Comparison of ENCODE assay signal across 15 cellular contexts in the genomic region with DNA sequence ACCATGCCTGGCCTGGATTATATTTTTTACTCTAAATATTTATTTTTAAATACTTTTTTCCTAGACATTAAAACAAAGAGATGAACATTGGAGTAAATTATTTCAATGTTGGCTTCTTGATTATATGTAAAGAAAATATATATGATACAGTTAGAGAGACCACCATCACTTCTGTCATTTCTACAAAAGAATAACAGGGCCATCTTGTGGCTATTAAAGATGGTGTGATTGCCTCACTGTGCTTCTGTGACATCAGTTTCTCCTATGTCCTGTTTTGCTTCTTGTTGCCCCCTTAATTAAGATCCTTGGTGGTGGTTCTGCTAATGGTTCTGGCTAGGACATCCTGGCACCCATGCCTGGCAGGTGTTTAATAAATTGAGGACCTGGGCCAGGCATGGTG. TPM values are rescaled to one million over a fixed set of nuclear protein-coding genes. Genes with fewer than 3 reads are reported as not detected.
DNase-seq lines count a peak whose midpoint lies in the region; ATAC-seq and TF ChIP-seq lines count a peak whose summit lies in the region.
"Had no signal": no experiment of that assay in that cellular context is flagged by ENCODE, and none has a peak within 500 bp of the region (broad histone marks: within the 10 kb centered on the region; RNA-seq: fewer than 3 reads in every experiment).

No MANE protein-coding gene starts in this region.

- no peak overlapping the region for H2BK120ac ChIP-seq in IMR-90 (ENCODE audit: low read depth, low read length)

- CTCF ChIA-PET in activated CD8-positive, alpha-beta T cell treated with anti-CD3 and anti-CD28 coated beads for 36 hours (lab: Charles Lee): interaction anchor here (1.0 to 17.6 kb wide), 6 partner anchors 8 to 138 kb away, joined by 3 to 592 read pairs (median 6); partner anchors contain the start of gene GNPDA1
- CTCF ChIA-PET in activated CD8-positive, alpha-beta T cell treated with anti-CD3 and anti-CD28 coated beads, Interleukin-2, amount 10 ng/mL, durations not matched to agents 7 days and 5 days (lab: Charles Lee): interaction anchor here (2.9 to 14.0 kb wide), 4 partner anchors 127 to 171 kb away, joined by 11 to 257 read pairs (median 142); partner anchors contain the start of genes GNPDA1 and RNF14
- CTCF ChIA-PET in IMR-90 (lab: Yijun Ruan, JAX): no interaction called here

- H4K5ac ChIP-seq in IMR-90 (ENCODE audit: low read depth, low read length): no peak overlapping the region

- no peak overlapping the region for H3K56ac ChIP-seq in IMR-90 (ENCODE audit: extremely low read depth, insufficient read depth, low read length)

- H3K4me1 ChIP-seq in IMR-90 (ENCODE audit: control insufficient read depth, insufficient read depth, low read length): no peaks in the 10 kb centered on the region
- H3K4me1 ChIP-seq: colonic mucosa, esophagus squamous epithelium had no signal

- TF ChIP-seq RAD21 in IMR-90 (IDR thresholded peaks at IDR 0.05; ENCODE audit: low read length): no peak

- no peak overlapping the region for H4K8ac ChIP-seq in IMR-90 (ENCODE audit: low read depth in 2 of 2, low read length in 2 of 2)

- H3K4me3 ChIP-seq in IMR-90 (ENCODE audit: insufficient read depth, low read depth, low read length): no peak overlapping the region
- H3K4me3 ChIP-seq: colonic mucosa, esophagus squamous epithelium, thoracic aorta had no signal

- no peak overlapping the region for H3K4me2 ChIP-seq in IMR-90 (ENCODE audit: low read depth, low read length)

- H3K27ac ChIP-seq in IMR-90 (ENCODE audit: insufficient read depth, low read length): no peak overlapping the region
- H3K27ac ChIP-seq: colonic mucosa, esophagus squamous epithelium, thoracic aorta had no signal

- no peak overlapping the region for H2AFZ ChIP-seq in IMR-90 (replicated peaks; ENCODE audit: low read length, poor library complexity)

- H3K9me3 ChIP-seq in IMR-90 (ENCODE audit: control insufficient read depth, insufficient read depth, low read length): no peaks in the 10 kb centered on the region
- no peaks in the 10 kb centered on the region for H3K9me3 ChIP-seq in T-helper 17 cell (ENCODE audit: control insufficient read depth, low read length, poor library complexity, severe bottlenecking)
- H3K9me3 ChIP-seq: colonic mucosa, esophagus squamous epithelium, thoracic aorta had no signal

- H3K36me3 Mint-ChIP-seq in activated CD8-positive, alpha-beta T cell treated with anti-CD3 and anti-CD28 coated beads for 36 hours (ENCODE audit: low read depth): peaks cover 34% of the 10 kb centered on the region
- H3K36me3 Mint-ChIP-seq in activated CD8-positive, alpha-beta T cell treated with anti-CD3 and anti-CD28 coated beads, Interleukin-2, amount 10 ng/mL, durations not matched to agents 7 days and 5 days (ENCODE audit: low read depth): peaks cover 28% of the 10 kb centered on the region
- H3K36me3 Mint-ChIP-seq in T-helper 17 cell (ENCODE audit: low read depth) (peaks cover 2% of the 10 kb centered on the region), neural crest cell (ENCODE audit: low read depth) (peaks cover 2% of the 10 kb centered on the region)

- H2BK20ac ChIP-seq in IMR-90 (ENCODE audit: low read depth, low read length): no peak overlapping the region

- no peaks in the 10 kb centered on the region for H3K9me1 ChIP-seq in IMR-90 (ENCODE audit: insufficient read depth, low read length)

- no peak overlapping the region for H2BK5ac ChIP-seq in IMR-90 (ENCODE audit: low read depth, low read length, poor library complexity, severe bottlenecking)

- H3K18ac ChIP-seq in IMR-90 (ENCODE audit: low read depth, low read length): no peak overlapping the region

- peak; percentile 32 for TF ChIP-seq CTCF in activated CD8-positive, alpha-beta T cell treated with anti-CD3 and anti-CD28 coated beads for 36 hours (IDR thresholded peaks at IDR 0.05)
- TF ChIP-seq CTCF in IMR-90 (conservative IDR thresholded peaks at IDR 0.05; ENCODE audit: low read depth, low read length) (0 out of 2 replicates have a peak, but pooled peaks have one; percentile 10), neural crest cell (conservative IDR thresholded peaks at IDR 0.05) (peak; percentile 41)

- peaks cover 8 to 14% of the 10 kb centered on the region in 2 experiments; a peak in 3 of 4 replicates for H3K79me1 ChIP-seq in IMR-90 (ENCODE audit: low read depth in 1 of 2, low read length in 2 of 2)

- H2BK15ac ChIP-seq in IMR-90 (ENCODE audit: low read depth, low read length): no peak overlapping the region

- H3K36me3 ChIP-seq in IMR-90 (ENCODE audit: control insufficient read depth, insufficient read depth, low read length): peaks cover 22% of the 10 kb centered on the region

- no peaks in the 10 kb centered on the region for H3K27me3 ChIP-seq in IMR-90 (ENCODE audit: control insufficient read depth, insufficient read depth, low read length)
- H3K27me3 ChIP-seq: colonic mucosa, esophagus squamous epithelium had no signal

- ATAC-seq in activated CD8-positive, alpha-beta T cell treated with anti-CD3 and anti-CD28 coated beads for 36 hours: no peak
- no peak for ATAC-seq in activated CD8-positive, alpha-beta T cell treated with anti-CD3 and anti-CD28 coated beads, Interleukin-2, amount 10 ng/mL, durations not matched to agents 7 days and 5 days
- ATAC-seq in IMR-90 (ENCODE audit: low read depth): no peak
- ATAC-seq in T-helper 17 cell: no peak
- no peak for ATAC-seq in GM19467 (IDR thresholded peaks at IDR 0.05; ENCODE audit: unreplicated experiment)
- ATAC-seq in GM19452 (IDR thresholded peaks at IDR 0.05; ENCODE audit: unreplicated experiment): no peak

- H3K14ac ChIP-seq in IMR-90 (replicated peaks; ENCODE audit: low read depth, low read length): no peak overlapping the region

- dilution Hi-C loops in IMR-90 (cut with HindIII; ENCODE audit: low sequenced_read_pairs, unreplicated experiment): loop anchor here (25.0 kb wide), 2 partner anchors 154 to 396 kb away; no protein-coding TSS in a partner anchor

- peaks cover 13% of the 10 kb centered on the region for H3K4me1 Mint-ChIP-seq in activated CD8-positive, alpha-beta T cell treated with anti-CD3 and anti-CD28 coated beads for 36 hours (ENCODE audit: low read depth)
- peaks cover 3% of the 10 kb centered on the region for H3K4me1 Mint-ChIP-seq in activated CD8-positive, alpha-beta T cell treated with anti-CD3 and anti-CD28 coated beads, Interleukin-2, amount 10 ng/mL, durations not matched to agents 7 days and 5 days (ENCODE audit: low read depth)
- peaks cover 5% of the 10 kb centered on the region for H3K4me1 Mint-ChIP-seq in T-helper 17 cell
- H3K4me1 Mint-ChIP-seq in neural crest cell: no peaks in the 10 kb centered on the region
- H3K4me1 Mint-ChIP-seq: B cell had no signal

- POLR2A ChIA-PET in activated CD8-positive, alpha-beta T cell treated with anti-CD3 and anti-CD28 coated beads for 36 hours (lab: Charles Lee): no interaction called here
- POLR2A ChIA-PET in activated CD8-positive, alpha-beta T cell treated with anti-CD3 and anti-CD28 coated beads, Interleukin-2, amount 10 ng/mL, durations not matched to agents 7 days and 5 days (lab: Charles Lee): no interaction called here
- POLR2A ChIA-PET in IMR-90 (lab: Charles Lee; ENCODE audit: unreplicated experiment): no interaction called here

- H3K27me3 Mint-ChIP-seq in activated CD8-positive, alpha-beta T cell treated with anti-CD3 and anti-CD28 coated beads for 36 hours: no peaks in the 10 kb centered on the region
- H3K27me3 Mint-ChIP-seq in activated CD8-positive, alpha-beta T cell treated with anti-CD3 and anti-CD28 coated beads, Interleukin-2, amount 10 ng/mL, durations not matched to agents 7 days and 5 days (ENCODE audit: low read depth): no peaks in the 10 kb centered on the region
- H3K27me3 Mint-ChIP-seq in T-helper 17 cell: no peaks in the 10 kb centered on the region
- no peaks in the 10 kb centered on the region for H3K27me3 Mint-ChIP-seq in neural crest cell (ENCODE audit: low read depth)
- H3K27me3 Mint-ChIP-seq: B cell had no signal

- intact Hi-C loops in activated CD8-positive, alpha-beta T cell treated with anti-CD3 and anti-CD28 coated beads for 36 hours (cut with micrococcal nuclease): loop anchor here (1.0 to 5.0 kb wide), 2 partner anchors 34 to 129 kb away; partner anchors contain the start of gene NDFIP1
- intact Hi-C loops in IMR-90 (cut with micrococcal nuclease): loop anchor here (5.0 kb wide), 1 partner anchor 449 kb away; no protein-coding TSS in a partner anchor

- H3K27ac Mint-ChIP-seq in activated CD8-positive, alpha-beta T cell treated with anti-CD3 and anti-CD28 coated beads for 36 hours: peak overlapping the region; percentile 63
- no peak overlapping the region for H3K27ac Mint-ChIP-seq in activated CD8-positive, alpha-beta T cell treated with anti-CD3 and anti-CD28 coated beads, Interleukin-2, amount 10 ng/mL, durations not matched to agents 7 days and 5 days
- H3K27ac Mint-ChIP-seq in T-helper 17 cell (peak overlapping the region; percentile 49), neural crest cell (ENCODE audit: unreplicated experiment) (no peak overlapping the region)
- H3K27ac Mint-ChIP-seq: B cell had no signal

- H3K9ac ChIP-seq in IMR-90 (ENCODE audit: low read depth, low read length): no peak overlapping the region

- no peak overlapping the region for H3K4me3 Mint-ChIP-seq in activated CD8-positive, alpha-beta T cell treated with anti-CD3 and anti-CD28 coated beads for 36 hours
- H3K4me3 Mint-ChIP-seq in activated CD8-positive, alpha-beta T cell treated with anti-CD3 and anti-CD28 coated beads, Interleukin-2, amount 10 ng/mL, durations not matched to agents 7 days and 5 days: no peak overlapping the region
- H3K4me3 Mint-ChIP-seq in T-helper 17 cell (no peak overlapping the region), neural crest cell (no peak overlapping the region)
- H3K4me3 Mint-ChIP-seq: B cell had no signal

- DNase-seq in activated CD8-positive, alpha-beta T cell treated with anti-CD3 and anti-CD28 coated beads for 36 hours: no peak
- DNase-seq in activated CD8-positive, alpha-beta T cell treated with anti-CD3 and anti-CD28 coated beads, Interleukin-2, amount 10 ng/mL, durations not matched to agents 7 days and 5 days: no peak
- DNase-seq in IMR-90 (no peak), T-helper 17 cell (no peak), neural crest cell (ENCODE audit: low read depth, low spot score) (no peak), AML-193 (lab: John Stamatoyannopoulos, UW) (no peak)
- DNase-seq: activated CD4-positive, CD25-positive, alpha-beta regulatory T cell treated with anti-CD3 and anti-CD28 coated beads, Interleukin-2, amount 50 U/mL, for 72 hours; colonic mucosa; esophagus squamous epithelium; NCI-H187 treated with DMSO at 0.1 percent for 48 hours; NK-92 treated with Interleukin-12 subunit alpha and Interleukin-12 subunit beta, amount 100 ng/mL, for 24 hours had no signal

- H4K91ac ChIP-seq in IMR-90 (ENCODE audit: insufficient read depth, low read depth, low read length): no peak overlapping the region

- TF ChIP-seq POLR2A in IMR-90 (IDR thresholded peaks at IDR 0.05; ENCODE audit: low read depth, low read length): no peak

- H4K20me1 ChIP-seq in IMR-90 (ENCODE audit: insufficient read depth, low read length): no peaks in the 10 kb centered on the region

- no peaks in the 10 kb centered on the region for H3K9me3 Mint-ChIP-seq in activated CD8-positive, alpha-beta T cell treated with anti-CD3 and anti-CD28 coated beads for 36 hours
- no peaks in the 10 kb centered on the region for H3K9me3 Mint-ChIP-seq in activated CD8-positive, alpha-beta T cell treated with anti-CD3 and anti-CD28 coated beads, Interleukin-2, amount 10 ng/mL, durations not matched to agents 7 days and 5 days (ENCODE audit: insufficient read depth)
- H3K9me3 Mint-ChIP-seq in neural crest cell: no peaks in the 10 kb centered on the region

- in situ Hi-C loops in IMR-90 (cut with MboI; ENCODE audit: low sequenced_read_pairs): loop anchor here (10.0 kb wide), 1 partner anchor 553 kb away; no protein-coding TSS in a partner anchor

- H3K23ac ChIP-seq in IMR-90 (ENCODE audit: low read depth, low read length): no peak overlapping the region

- H2AK5ac ChIP-seq in IMR-90 (ENCODE audit: low read depth, low read length): no peak overlapping the region

- H2AK9ac ChIP-seq in IMR-90 (replicated peaks; ENCODE audit: low read depth, low read length, poor library complexity): no peak overlapping the region

- no TSS peak for BruUV-seq in IMR-90 (replicated peaks; lab: Mats Ljungman, UMichigan)

- H3K4ac ChIP-seq in IMR-90 (ENCODE audit: low read depth, low read length): no peak overlapping the region

RNA-seq across cellular contexts. Expression of gene NDFIP1, which starts 32.9 kb away (rescaled TPM):
- total RNA-seq in activated CD8-positive, alpha-beta T cell treated with anti-CD3 and anti-CD28 coated beads for 36 hours: 10 to 100 TPM; 93.8 to 96.9 TPM
- total RNA-seq in activated CD8-positive, alpha-beta T cell treated with anti-CD3 and anti-CD28 coated beads, Interleukin-2, amount 10 ng/mL, durations not matched to agents 7 days and 5 days: 10 to 100 TPM; 47.2 TPM
- total RNA-seq in IMR-90 (2012; rRNA removed) (7.7 and 21.9 TPM in 2 replicates), T-helper 17 cell (10 to 100 TPM; 89.6 to 92.9 TPM), neural crest cell (43.4 and 43.6 TPM in 2 replicates)
- polyA plus RNA-seq in IMR-90 (2012; rRNA removed): 10.7 and 15.4 TPM in 2 replicates
- 5.1 and 15.4 TPM in 2 replicates for polyA plus RNA-seq in IMR-90 (2012; cell fraction: cytosol; rRNA removed)
- 5.5 and 6.9 TPM in 2 replicates for polyA plus RNA-seq in IMR-90 (2012; cell fraction: nucleus; rRNA removed; ENCODE audit: low replicate concordance)

Comparison
In these comparisons a context has a peak if more than half of its experiments do, and no peak if none do; other contexts are left out.
1. H3K27ac Mint-ChIP-seq: peak in activated CD8-positive, alpha-beta T cell treated with anti-CD3 and anti-CD28 coated beads for 36 hours (single experiment) and T-helper 17 cell (single experiment); none in activated CD8-positive, alpha-beta T cell treated with anti-CD3 and anti-CD28 coated beads, Interleukin-2, amount 10 ng/mL, durations not matched to agents 7 days and 5 days (single experiment) and neural crest cell (single experiment).
2. Peak in every context shown above with its lines, with median percentiles within 50 percentile points of each other: CTCF ChIP-seq.